In the genomic region with DNA sequence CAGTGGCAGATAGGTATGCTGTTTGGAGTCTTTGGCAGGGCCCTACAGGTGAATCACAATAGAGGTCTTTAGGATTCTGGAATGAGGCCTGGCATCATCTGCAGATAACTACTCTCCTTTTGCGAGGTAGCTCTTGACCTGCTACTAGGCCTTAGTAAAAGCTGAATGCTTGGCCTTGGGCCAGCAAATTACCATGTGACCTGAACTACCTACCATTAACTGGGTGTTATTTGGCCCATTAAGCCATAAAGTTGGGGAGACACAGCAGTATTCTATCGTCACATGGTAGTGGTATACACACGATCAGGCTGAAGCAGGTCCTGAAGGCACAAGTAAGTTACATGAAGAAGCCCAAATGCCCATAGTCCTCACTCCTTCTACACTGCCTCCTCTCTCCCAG, we compare ENCODE assay signal across 21 cellular contexts.
"Had no signal": no experiment of that assay in that cellular context is flagged by ENCODE, and none has a peak within 500 bp of the region (broad histone marks: within the 10 kb centered on the region; RNA-seq: fewer than 3 reads in every experiment).

No MANE protein-coding gene starts in this region.

- DNase-seq: KBM-7, MV-4-11, NCI-H1048, NCI-H1105, NCI-H1417, NCI-H1436 treated with DMSO at 0.1 percent for 48 hours, NCI-H1694, NCI-H187 treated with DMSO at 0.1 percent for 48 hours, NCI-H2029 treated with DMSO at 0.1 percent for 48 hours, NCI-H2171, NCI-H226, NCI-H510A, NCI-H524 treated with DMSO at 0.1 percent for 48 hours, NCI-H69, NCI-H774, Right ventricle myocardium superior, RPMI8226, SIG-M5 had no signal

- H3K4me3 ChIP-seq: SJSA1, SK-N-MC had no signal

- H3K36me3 ChIP-seq: SJSA1 had no signal

- FAIRE-seq: RCC 7860 had no signal
